In genomic region chr19:41691268-41691970, GRCh38 we compare ENCODE assay signal across 2 cellular contexts.
TF ChIP-seq lines count a peak whose summit lies in the region.

No MANE protein-coding gene starts in this region.

TF ChIP-seq in Ishikawa, 13 proteins besides CTCF, POLR2A, EP300 and RAD21 (continued from another document):
- no peak for TF ChIP-seq EGR1 (IDR thresholded peaks at IDR 0.05)
- no peak for TF ChIP-seq ZBTB7A (IDR thresholded peaks at IDR 0.05; ENCODE audit: low read depth)

TF ChIP-seq in HepG2, 621 proteins besides CTCF, POLR2A, EP300 and RAD21 (continued from another document):
- peak; percentile 74; the same call in 1 of the 2 replicates for TF ChIP-seq HINFP (CRISPR knock-in tag; IDR thresholded peaks at IDR 0.05; ENCODE audit: low read depth)
